Comparison of ENCODE assay signal across 18 cellular contexts in the genomic region with DNA sequence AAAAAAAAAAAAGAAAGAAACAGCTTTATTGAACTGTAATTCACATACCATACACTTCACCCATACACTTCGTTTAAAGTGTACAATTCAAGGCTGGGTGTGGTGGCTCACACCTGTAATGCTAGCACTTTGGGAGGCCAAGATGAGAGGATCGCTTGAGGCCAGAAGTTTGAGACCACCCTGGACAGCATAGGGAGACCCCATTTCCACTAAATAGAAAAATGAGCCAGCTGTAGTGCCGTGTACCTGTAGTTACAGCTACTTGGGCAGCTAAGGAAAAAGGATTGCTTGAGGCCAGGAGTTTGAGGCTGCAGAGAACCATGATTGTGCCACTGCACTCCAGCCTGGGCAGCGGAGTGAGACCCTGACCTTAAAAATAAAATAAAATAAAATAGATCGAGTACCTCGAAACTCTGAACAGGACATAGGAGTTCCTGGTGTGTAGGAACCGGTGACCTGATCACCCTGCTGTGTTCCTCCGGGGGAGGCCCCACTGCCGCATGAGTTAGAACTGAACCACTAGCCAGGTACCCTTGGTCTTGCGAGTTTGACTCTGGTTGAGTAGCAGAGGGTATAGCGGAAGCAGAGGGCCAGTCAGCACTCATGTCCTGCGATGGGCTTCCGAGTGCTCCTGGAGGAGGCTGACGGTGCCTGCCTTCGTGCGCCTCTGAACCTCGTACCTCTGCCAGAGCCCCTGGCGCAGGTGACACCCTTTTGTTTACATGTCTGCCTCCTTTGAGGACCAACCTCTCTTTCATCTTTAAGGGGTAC.
DNase-seq lines count a peak whose midpoint lies in the region; ATAC-seq and TF ChIP-seq lines count a peak whose summit lies in the region.
"Had no signal": no experiment of that assay in that cellular context is flagged by ENCODE, and none has a peak within 500 bp of the region (broad histone marks: within the 10 kb centered on the region; RNA-seq: fewer than 3 reads in every experiment).

No MANE protein-coding gene starts in this region.

- H3K9me3 Mint-ChIP-seq in activated CD8-positive, alpha-beta T cell treated with anti-CD3 and anti-CD28 coated beads, Interleukin-2, amount 10 ng/mL, durations not matched to agents 7 days and 5 days (ENCODE audit: insufficient read depth) = no peaks in the 10 kb centered on the region
- no peaks in the 10 kb centered on the region for H3K9me3 Mint-ChIP-seq in activated CD8-positive, alpha-beta T cell treated with anti-CD3 and anti-CD28 coated beads for 36 hours

- no peak overlapping the region for H2AFZ ChIP-seq in mesenchymal stem cell (ENCODE audit: low read depth, low read length)

- peak overlapping the region in 1 of 2 experiments; percentile 74 for H2BK12ac ChIP-seq in mesenchymal stem cell (ENCODE audit: low read length in 2 of 2)

- H3K36me3 Mint-ChIP-seq in activated CD8-positive, alpha-beta T cell treated with anti-CD3 and anti-CD28 coated beads, Interleukin-2, amount 10 ng/mL, durations not matched to agents 7 days and 5 days (ENCODE audit: low read depth) = no peaks in the 10 kb centered on the region
- no peaks in the 10 kb centered on the region for H3K36me3 Mint-ChIP-seq in activated CD8-positive, alpha-beta T cell treated with anti-CD3 and anti-CD28 coated beads for 36 hours (ENCODE audit: low read depth)

- no peak for TF ChIP-seq POLR2A in suprapubic skin (IDR thresholded peaks at IDR 0.05)

- H3K4me1 ChIP-seq in mesenchymal stem cell (ENCODE audit: control insufficient read depth, insufficient read depth, low read depth, low read length) (peaks cover 5% of the 10 kb centered on the region), suprapubic skin (peaks cover 50% of the 10 kb centered on the region)

- H3K36me3 ChIP-seq in mesenchymal stem cell (ENCODE audit: control insufficient read depth in 1 of 2, insufficient read depth in 2 of 2, low read depth in 1 of 2, low read length in 2 of 2) (no peaks in the 10 kb centered on the region), suprapubic skin (no peaks in the 10 kb centered on the region)
- H3K36me3 ChIP-seq: brain microvascular endothelial cell, pancreas, upper lobe of right lung had no signal

- no peaks in the 10 kb centered on the region for H3K9me3 ChIP-seq in mesenchymal stem cell (ENCODE audit: control insufficient read depth, low read length)
- no peaks in the 10 kb centered on the region for H3K9me3 ChIP-seq in suprapubic skin
- H3K9me3 ChIP-seq: pancreas, upper lobe of right lung had no signal

- peaks cover 5% of the 10 kb centered on the region for H3K27me3 Mint-ChIP-seq in activated CD8-positive, alpha-beta T cell treated with anti-CD3 and anti-CD28 coated beads, Interleukin-2, amount 10 ng/mL, durations not matched to agents 7 days and 5 days (ENCODE audit: low read depth)
- peaks cover 3% of the 10 kb centered on the region for H3K27me3 Mint-ChIP-seq in activated CD8-positive, alpha-beta T cell treated with anti-CD3 and anti-CD28 coated beads for 36 hours

- H3K4me3 Mint-ChIP-seq in activated CD8-positive, alpha-beta T cell treated with anti-CD3 and anti-CD28 coated beads, Interleukin-2, amount 10 ng/mL, durations not matched to agents 7 days and 5 days = no peak overlapping the region
- no peak overlapping the region for H3K4me3 Mint-ChIP-seq in activated CD8-positive, alpha-beta T cell treated with anti-CD3 and anti-CD28 coated beads for 36 hours

- no peak overlapping the region for H3K4me2 ChIP-seq in mesenchymal stem cell (ENCODE audit: low read length, poor library complexity, severe bottlenecking)

- peaks cover 23% of the 10 kb centered on the region for H3K4me1 Mint-ChIP-seq in activated CD8-positive, alpha-beta T cell treated with anti-CD3 and anti-CD28 coated beads, Interleukin-2, amount 10 ng/mL, durations not matched to agents 7 days and 5 days (ENCODE audit: low read depth)
- H3K4me1 Mint-ChIP-seq in activated CD8-positive, alpha-beta T cell treated with anti-CD3 and anti-CD28 coated beads for 36 hours (ENCODE audit: low read depth) = peaks cover 19% of the 10 kb centered on the region

- H3K4ac ChIP-seq in mesenchymal stem cell (ENCODE audit: low read depth in 1 of 2, low read length in 2 of 2) = no peak overlapping the region

- H3K4me3 ChIP-seq in mesenchymal stem cell (ENCODE audit: insufficient read depth in 1 of 2, low read depth in 1 of 2, low read length in 2 of 2) = no peak overlapping the region
- H3K4me3 ChIP-seq in suprapubic skin = no peak overlapping the region
- H3K4me3 ChIP-seq: GM12878, pancreas, SK-N-MC, upper lobe of right lung had no signal

- no peak overlapping the region for H2AK5ac ChIP-seq in mesenchymal stem cell (ENCODE audit: low read length, severe bottlenecking)

- H3K27ac ChIP-seq in VCaP = peak overlapping the region; percentile 8; the same call in 1 of the 2 replicates
- H3K27ac ChIP-seq in mesenchymal stem cell (ENCODE audit: low read length, poor library complexity, severe bottlenecking) = no peak overlapping the region
- H3K27ac ChIP-seq in suprapubic skin = peak overlapping the region; percentile 52
- H3K27ac ChIP-seq: brain microvascular endothelial cell, SK-N-MC, upper lobe of right lung had no signal

- no peak for DNase-seq in activated CD8-positive, alpha-beta T cell treated with anti-CD3 and anti-CD28 coated beads, Interleukin-2, amount 10 ng/mL, durations not matched to agents 7 days and 5 days
- DNase-seq in activated CD8-positive, alpha-beta T cell treated with anti-CD3 and anti-CD28 coated beads for 36 hours = no peak
- DNase-seq in mesenchymal stem cell (no peak), suprapubic skin (ENCODE audit: low spot score in 2 of 2) (no peak), kidney glomerular epithelial cell (lab: John Stamatoyannopoulos, UW) (no peak)
- DNase-seq in stimulated activated CD4-positive, alpha-beta T cell treated with anti-CD3 and anti-CD28 coated beads, Interleukin-4, amount 100 ng/mL, for 24 hours = no peak
- DNase-seq: GOT3, head of caudate nucleus, islet precursor cell, Karpas-422, NCI-H1105, pancreas, upper lobe of right lung had no signal

- H3K79me1 ChIP-seq in mesenchymal stem cell (replicated peaks; ENCODE audit: low read length, poor library complexity, severe bottlenecking) = no peaks in the 10 kb centered on the region

- no peak overlapping the region for H3K14ac ChIP-seq in mesenchymal stem cell (ENCODE audit: low read length in 2 of 2)

- POLR2A ChIA-PET in activated CD8-positive, alpha-beta T cell treated with anti-CD3 and anti-CD28 coated beads, Interleukin-2, amount 10 ng/mL, durations not matched to agents 7 days and 5 days (lab: Charles Lee) = interaction anchor here (0.5 kb wide), 1 partner anchor 106 kb away, joined by 3 read pairs; no protein-coding TSS in a partner anchor
- POLR2A ChIA-PET in activated CD8-positive, alpha-beta T cell treated with anti-CD3 and anti-CD28 coated beads for 36 hours (lab: Charles Lee) = interaction anchor here (1.0 to 1.2 kb wide), 2 partner anchors 77 to 81 kb away, joined by 3 to 5 read pairs; no protein-coding TSS in a partner anchor

- no peak overlapping the region for H2BK5ac ChIP-seq in mesenchymal stem cell (ENCODE audit: low read depth, low read length, poor library complexity, severe bottlenecking)

- CTCF ChIA-PET in activated CD8-positive, alpha-beta T cell treated with anti-CD3 and anti-CD28 coated beads, Interleukin-2, amount 10 ng/mL, durations not matched to agents 7 days and 5 days (lab: Charles Lee) = interaction anchor here (0.9 to 6.4 kb wide), 8 partner anchors 8 to 275 kb away, joined by 3 to 58 read pairs (median 4); no protein-coding TSS in a partner anchor
- CTCF ChIA-PET in activated CD8-positive, alpha-beta T cell treated with anti-CD3 and anti-CD28 coated beads for 36 hours (lab: Charles Lee) = interaction anchor here (0.7 to 13.6 kb wide), 7 partner anchors 8 to 293 kb away, joined by 3 to 154 read pairs (median 6); no protein-coding TSS in a partner anchor

- H2BK15ac ChIP-seq in mesenchymal stem cell (ENCODE audit: low read depth, poor library complexity, severe bottlenecking) = no peak overlapping the region

- no peak overlapping the region for H4K8ac ChIP-seq in mesenchymal stem cell (ENCODE audit: low read length)

- no peak for TF ChIP-seq EP300 in suprapubic skin (IDR thresholded peaks at IDR 0.05)

- no peak for TF ChIP-seq CTCF in activated CD8-positive, alpha-beta T cell treated with anti-CD3 and anti-CD28 coated beads for 36 hours (IDR thresholded peaks at IDR 0.05)
- no peak for TF ChIP-seq CTCF in VCaP (conservative IDR thresholded peaks at IDR 0.05)
- TF ChIP-seq CTCF in suprapubic skin (IDR thresholded peaks at IDR 0.05) = no peak

- peak overlapping the region; percentile 1 for H3K9ac ChIP-seq in mesenchymal stem cell (ENCODE audit: low read length)

- H3K23ac ChIP-seq in mesenchymal stem cell (ENCODE audit: low read length in 2 of 2) = no peak overlapping the region

- intact Hi-C loops in activated CD8-positive, alpha-beta T cell treated with anti-CD3 and anti-CD28 coated beads for 36 hours (cut with micrococcal nuclease) = no loop called here

- H3K27me3 ChIP-seq in mesenchymal stem cell (ENCODE audit: control insufficient read depth in 1 of 2, insufficient read depth in 1 of 2, low read length in 2 of 2) (peaks cover 8 to 19% of the 10 kb centered on the region in 2 experiments), suprapubic skin (peaks cover 7% of the 10 kb centered on the region)
- H3K27me3 ChIP-seq: brain microvascular endothelial cell, pancreas, upper lobe of right lung had no signal

- peak overlapping the region in 1 of 2 experiments; percentile 22 for H3K18ac ChIP-seq in mesenchymal stem cell (ENCODE audit: low read depth in 1 of 2, low read length in 2 of 2)

- H3K27ac Mint-ChIP-seq in activated CD8-positive, alpha-beta T cell treated with anti-CD3 and anti-CD28 coated beads, Interleukin-2, amount 10 ng/mL, durations not matched to agents 7 days and 5 days = peak overlapping the region; percentile 91
- no peak overlapping the region for H3K27ac Mint-ChIP-seq in activated CD8-positive, alpha-beta T cell treated with anti-CD3 and anti-CD28 coated beads for 36 hours

- no peak overlapping the region for H4K91ac ChIP-seq in mesenchymal stem cell (ENCODE audit: low read length)

- WGBS in mesenchymal stem cell = 94% methylated on average over 18 of the region's 18 CpGs
- 90% methylated on average over 18 of the region's 18 CpGs for WGBS in suprapubic skin

- H2BK120ac ChIP-seq in mesenchymal stem cell (ENCODE audit: low read depth, low read length) = no peak overlapping the region

- no peak for ATAC-seq in activated CD8-positive, alpha-beta T cell treated with anti-CD3 and anti-CD28 coated beads, Interleukin-2, amount 10 ng/mL, durations not matched to agents 7 days and 5 days
- ATAC-seq in activated CD8-positive, alpha-beta T cell treated with anti-CD3 and anti-CD28 coated beads for 36 hours = no peak
- no peak for ATAC-seq in GM21576 (IDR thresholded peaks at IDR 0.05; ENCODE audit: unreplicated experiment)
- ATAC-seq: GM12878 had no signal
